24 cellular contexts compared by ENCODE assay signal in genomic region chr12:110893956-110894355, GRCh38. TPM values are rescaled to one million over a fixed set of nuclear protein-coding genes. Genes with fewer than 3 reads are reported as not detected.
DNase-seq lines count a peak whose midpoint lies in the region; ATAC-seq, FAIRE-seq and TF ChIP-seq lines count a peak whose summit lies in the region.
"Had no signal": no experiment of that assay in that cellular context is flagged by ENCODE, and none has a peak within 500 bp of the region (broad histone marks: within the 10 kb centered on the region; RNA-seq: fewer than 3 reads in every experiment).

No MANE protein-coding gene starts in this region.

- H3K79me2 ChIP-seq in GM23338 (replicated peaks; ENCODE audit: insufficient read depth) (no peaks in the 10 kb centered on the region), PC-9 (ENCODE audit: low read depth) (no peaks in the 10 kb centered on the region), H1 (ENCODE audit: control insufficient read depth in 1 of 2, insufficient read depth in 2 of 2, low read length in 2 of 2) (no peaks in the 10 kb centered on the region)

- TF ChIP-seq POLR2A in H1 (IDR thresholded peaks at IDR 0.05; ENCODE audit: control extremely low read depth in 1 of 2, low read depth in 2 of 2, low read length in 2 of 2) (no peak), spleen (IDR thresholded peaks at IDR 0.05) (no peak)

- H3K4me2 ChIP-seq in GM23338, result peak overlapping the region; percentile 69; the same call in 1 of the 2 replicates
- peak overlapping the region; percentile 21; the same call in 1 of the 2 replicates for H3K4me2 ChIP-seq in PC-9
- no peak overlapping the region for H3K4me2 ChIP-seq in H1 (ENCODE audit: insufficient read depth in 1 of 2, low read depth in 2 of 2, low read length in 2 of 2)

- no peak overlapping the region for H2BK12ac ChIP-seq in H1 (ENCODE audit: low read depth, low read length)

- DNase-seq in GM23338 (ENCODE audit: low spot score) (no peak), PC-9 (no peak), H1 (ENCODE audit: low read depth in 1 of 2, low spot score in 2 of 2) (no peak), spleen (peak; percentile 11), NCI-H1694 (lab: John Stamatoyannopoulos, UW) (no peak)
- DNase-seq in stimulated activated naive CD4-positive, alpha-beta T cell treated with Interleukin-2 at 50 U/mL for 16 hours (lab: John Stamatoyannopoulos, UW), result no peak
- DNase-seq: NCI-H510A had no signal

- H3K36me3 ChIP-seq in GM23338 (ENCODE audit: insufficient read depth) (no peaks in the 10 kb centered on the region), PC-9 (ENCODE audit: low read depth) (no peaks in the 10 kb centered on the region), H1 (ENCODE audit: control insufficient read depth in 2 of 4, insufficient read depth in 4 of 4, low read length in 3 of 4) (no peaks in the 10 kb centered on the region), spleen (no peaks in the 10 kb centered on the region)
- H3K36me3 ChIP-seq: pancreas, right atrium auricular region, thyroid gland had no signal

- H3K79me1 ChIP-seq in H1 (ENCODE audit: low read depth, low read length), result no peaks in the 10 kb centered on the region

- 95% methylated on average over 3 of the region's 3 CpGs; no CpG with 5 or more reads in 1 of the 2 experiments for WGBS in H1 (ENCODE audit: extremely low coverage in 1 of 2, insufficient coverage in 1 of 2, insufficient read length in 1 of 2, insufficient replicate concordance in 2 of 2, low coverage in 1 of 2, low lambda C conversion rate in 2 of 2, missing lambda C conversion rate in 1 of 2), 2 experiments
- 80 to 97% (median 87%) methylated on average over 3 of the region's 3 CpGs for WGBS in spleen, 5 donors

- no peak overlapping the region for H3K4me3 Mint-ChIP-seq in GM23338
- H3K4me3 Mint-ChIP-seq: activated B cell treated with CpG ODN at 0.5 μM for 24 hours; activated CD4-positive, alpha-beta memory T cell treated with anti-CD3 and anti-CD28 coated beads for 36 hours; central memory CD8-positive, alpha-beta T cell; natural killer cell treated with Interleukin-12 subunit alpha and Interleukin-12 subunit beta and Interleukin-15 and Interleukin-18, amount 100 ng/mL, for 72 hours had no signal

- CTCF ChIA-PET in PC-9 (lab: Charles Lee), result interaction anchor here (0.5 to 0.9 kb wide), 3 partner anchors 268 to 769 kb away, joined by 3 to 9 read pairs (median 4); no protein-coding TSS in a partner anchor
- CTCF ChIA-PET in H1 (lab: Charles Lee; ENCODE audit: partially characterized antibody), result interaction anchor here (0.7 to 5.6 kb wide), 42 partner anchors 9 to 441 kb away, joined by 3 to 45 read pairs (median 4); partner anchors contain the start of genes CUX2 and PPP1CC

- no peak overlapping the region for H4K91ac ChIP-seq in H1 (replicated peaks; ENCODE audit: insufficient read length, low read length)

- no peak overlapping the region for H3K14ac ChIP-seq in H1 (ENCODE audit: insufficient read length)

- H4K8ac ChIP-seq in H1 (ENCODE audit: extremely low read depth, insufficient read depth, low read length), result no peak overlapping the region

- no peak for TF ChIP-seq CTCF in GM23338 (conservative IDR thresholded peaks at IDR 0.05; ENCODE audit: low read depth in 2 of 2)
- TF ChIP-seq CTCF in PC-9 (conservative IDR thresholded peaks at IDR 0.05), result no peak
- TF ChIP-seq CTCF in H1 (IDR thresholded peaks at IDR 0.05; ENCODE audit: control extremely low read depth in 1 of 3, insufficient read depth in 1 of 3, low read depth in 1 of 3, low read length in 3 of 3), result no peak
- no peak for TF ChIP-seq CTCF in spleen (IDR thresholded peaks at IDR 0.05 in 8 of 11, conservative IDR thresholded peaks at IDR 0.05 in 3 of 11)

- no peaks in the 10 kb centered on the region for H3K23me2 ChIP-seq in H1 (ENCODE audit: low read depth, low read length)

- H3K4me1 ChIP-seq in GM23338 (ENCODE audit: insufficient read depth) (no peaks in the 10 kb centered on the region), PC-9 (replicated peaks; ENCODE audit: insufficient read depth) (peaks cover 21% of the 10 kb centered on the region), H1 (replicated peaks in 1 of 4; ENCODE audit: control insufficient read depth in 3 of 4, insufficient read depth in 4 of 4, low read length in 3 of 4) (peaks cover 0 to 3% (median under 1%) of the 10 kb centered on the region in 4 experiments; a peak in 3 of 7 replicates), spleen (peaks cover 5 to 11% (median 9%) of the 10 kb centered on the region in 6 donors)
- H3K4me1 ChIP-seq: pancreas had no signal

- no peaks in the 10 kb centered on the region for H3K9me3 ChIP-seq in PC-9 (ENCODE audit: insufficient read depth, low read depth)
- H3K9me3 ChIP-seq in H1 (ENCODE audit: insufficient read depth in 2 of 2, low read depth in 1 of 2, low read length in 1 of 2), result no peaks in the 10 kb centered on the region
- H3K9me3 ChIP-seq in spleen, result peaks cover 0 to 4% (median 2%) of the 10 kb centered on the region in 8 donors
- H3K9me3 ChIP-seq: pancreas, right atrium auricular region, thyroid gland had no signal

- H3K4me3 ChIP-seq in GM23338 (peak overlapping the region; percentile 42; the same call in 1 of the 2 replicates), PC-9 (no peak overlapping the region), H1 (ENCODE audit: extremely low read depth in 1 of 4, insufficient read depth in 2 of 4, low read depth in 3 of 4, low read length in 4 of 4) (no peak overlapping the region; a peak in 1 of 8 replicates), spleen (peak overlapping the region in 1 of 8 donors; percentile 52)
- H3K4me3 ChIP-seq: pancreas, right atrium auricular region, thyroid gland had no signal

- no peak overlapping the region for H3K18ac ChIP-seq in H1 (ENCODE audit: extremely low read depth, low read length)

- no peak overlapping the region for H2BK120ac ChIP-seq in H1 (replicated peaks; ENCODE audit: low read depth, low read length)

- H2BK20ac ChIP-seq in H1 (ENCODE audit: low read length), result 0 out of 2 replicates have a peak overlapping the region, but pooled peaks have one; percentile 56

- no peak overlapping the region for H3K27ac ChIP-seq in GM23338 (ENCODE audit: low read depth)
- no peak overlapping the region for H3K27ac ChIP-seq in PC-9
- no peak overlapping the region for H3K27ac ChIP-seq in H1 (ENCODE audit: low read depth, low read length)
- no peak overlapping the region for H3K27ac ChIP-seq in spleen
- H3K27ac ChIP-seq: pancreas, thyroid gland had no signal

- no peak overlapping the region for H2BK5ac ChIP-seq in H1 (ENCODE audit: low read depth, low read length)

- TF ChIP-seq RAD21 in H1 (IDR thresholded peaks at IDR 0.05 in 1 of 2, conservative IDR thresholded peaks at IDR 0.05 in 1 of 2; ENCODE audit: low read depth in 2 of 2, low read length in 2 of 2), result no peak

- ATAC-seq in GM23338 (no peak), HG03457 (IDR thresholded peaks at IDR 0.05; ENCODE audit: unreplicated experiment) (no peak)

- H4K20me1 ChIP-seq in GM23338 (replicated peaks; ENCODE audit: insufficient read depth) (no peaks in the 10 kb centered on the region), PC-9 (ENCODE audit: insufficient read depth) (no peaks in the 10 kb centered on the region), H1 (replicated peaks in 1 of 2; ENCODE audit: control insufficient read depth in 1 of 2, insufficient read depth in 2 of 2, low read length in 2 of 2) (no peaks in the 10 kb centered on the region)

- H3K27ac Mint-ChIP-seq in GM23338, result no peak overlapping the region
- H3K27ac Mint-ChIP-seq: activated B cell treated with CpG ODN at 0.5 μM for 24 hours; activated CD4-positive, alpha-beta memory T cell treated with anti-CD3 and anti-CD28 coated beads for 36 hours; activated naive CD8-positive, alpha-beta T cell treated with anti-CD3 and anti-CD28 coated beads for 36 hours; IgD-negative memory B cell; natural killer cell treated with Interleukin-12 subunit alpha and Interleukin-12 subunit beta and Interleukin-15 and Interleukin-18, amount 100 ng/mL, for 72 hours; stimulated activated naive CD8-positive, alpha-beta T cell treated with anti-CD3 and anti-CD28 coated beads, Interleukin-15, amount 100 ng/mL, for 72 hours had no signal

- BruUV-seq in PC-9 (replicated peaks; lab: Mats Ljungman, UMichigan), result no TSS peak

- POLR2A ChIA-PET in PC-9 (lab: Charles Lee; ENCODE audit: unreplicated experiment), result no interaction called here
- POLR2A ChIA-PET in H1 (lab: Charles Lee; ENCODE audit: partially characterized antibody), result interaction anchor here (0.6 to 5.2 kb wide), 4 partner anchors 15 to 43 kb away, joined by 3 to 24 read pairs (median 4); no protein-coding TSS in a partner anchor

- FAIRE-seq in H1 (lab: Jason Lieb, UNC), result no peak
- FAIRE-seq: pancreas had no signal

- no peak overlapping the region for H2BK15ac ChIP-seq in H1 (ENCODE audit: low read length)

- H4K5ac ChIP-seq in H1 (ENCODE audit: insufficient read length, low read depth, low read length), result no peak overlapping the region

- H3K4me1 Mint-ChIP-seq in GM23338, result peaks cover 3% of the 10 kb centered on the region

- H3F3A ChIP-seq in GM23338 (replicated peaks; ENCODE audit: low read depth) (peaks cover 7% of the 10 kb centered on the region; the same call in 1 of the 2 replicates), PC-9 (ENCODE audit: insufficient read depth, low read depth) (peaks cover 25% of the 10 kb centered on the region)

- no peaks in the 10 kb centered on the region for H3K9me3 Mint-ChIP-seq in GM23338
- H3K9me3 Mint-ChIP-seq: activated B cell treated with CpG ODN at 0.5 μM for 24 hours; activated CD4-positive, alpha-beta memory T cell treated with anti-CD3 and anti-CD28 coated beads for 36 hours; activated naive CD8-positive, alpha-beta T cell treated with anti-CD3 and anti-CD28 coated beads for 36 hours; central memory CD8-positive, alpha-beta T cell; IgD-negative memory B cell; natural killer cell treated with Interleukin-12 subunit alpha and Interleukin-12 subunit beta and Interleukin-15 and Interleukin-18, amount 100 ng/mL, for 72 hours; stimulated activated naive CD8-positive, alpha-beta T cell treated with anti-CD3 and anti-CD28 coated beads, Interleukin-15, amount 100 ng/mL, for 72 hours had no signal

- H3K9ac ChIP-seq in H1 (replicated peaks in 1 of 4; ENCODE audit: extremely low read depth in 1 of 4, low read depth in 3 of 4, low read length in 3 of 4), result no peak overlapping the region

- H2AFZ ChIP-seq in GM23338, result peak overlapping the region; percentile 47
- no peak overlapping the region for H2AFZ ChIP-seq in PC-9
- H2AFZ ChIP-seq in H1 (ENCODE audit: low read length), result no peak overlapping the region

- H2AK5ac ChIP-seq in H1 (ENCODE audit: low read depth, low read length), result no peak overlapping the region

- peaks cover 6% of the 10 kb centered on the region for H3K27me3 Mint-ChIP-seq in GM23338 (ENCODE audit: insufficient read depth, low read depth, poor library complexity)
- H3K27me3 Mint-ChIP-seq: activated B cell treated with CpG ODN at 0.5 μM for 24 hours had no signal

- no peaks in the 10 kb centered on the region for H3K9me2 ChIP-seq in GM23338 (ENCODE audit: insufficient read depth)
- no peaks in the 10 kb centered on the region for H3K9me2 ChIP-seq in PC-9 (ENCODE audit: insufficient read depth)

- no peaks in the 10 kb centered on the region for H3K27me3 ChIP-seq in GM23338 (ENCODE audit: insufficient read depth)
- peaks cover 3% of the 10 kb centered on the region; the same call in 1 of the 2 replicates for H3K27me3 ChIP-seq in PC-9 (ENCODE audit: insufficient read depth, low read depth)
- H3K27me3 ChIP-seq in H1 (replicated peaks in 1 of 4; ENCODE audit: control insufficient read depth in 3 of 4, extremely low read depth in 1 of 4, insufficient read depth in 3 of 4, low read length in 3 of 4), result no peaks in the 10 kb centered on the region
- peaks cover 0 to 12% (median 0%) of the 10 kb centered on the region in 7 donors for H3K27me3 ChIP-seq in spleen (replicated peaks in 1 of 7)
- H3K27me3 ChIP-seq: pancreas, right atrium auricular region, thyroid gland had no signal

- H3K4ac ChIP-seq in H1 (replicated peaks; ENCODE audit: insufficient read length, low read depth, low read length), result no peak overlapping the region

- TF ChIP-seq EP300 in H1 (IDR thresholded peaks at IDR 0.05; ENCODE audit: borderline replicate concordance in 1 of 2, low read depth in 2 of 2, low read length in 2 of 2), result no peak

- no peaks in the 10 kb centered on the region for H3K36me3 Mint-ChIP-seq in GM23338 (ENCODE audit: low read depth)
- H3K36me3 Mint-ChIP-seq: activated CD4-positive, alpha-beta memory T cell treated with anti-CD3 and anti-CD28 coated beads for 36 hours; activated naive CD8-positive, alpha-beta T cell treated with anti-CD3 and anti-CD28 coated beads for 36 hours; IgD-negative memory B cell; natural killer cell treated with Interleukin-12 subunit alpha and Interleukin-12 subunit beta and Interleukin-15 and Interleukin-18, amount 100 ng/mL, for 72 hours had no signal

- H3K23ac ChIP-seq in H1 (ENCODE audit: insufficient read length), result no peak overlapping the region

- H3K56ac ChIP-seq in H1 (replicated peaks; ENCODE audit: insufficient read length, low read depth, low read length), result no peak overlapping the region

- intact Hi-C loops in PC-9 (cut with micrococcal nuclease; ENCODE audit: unreplicated experiment) (loop anchor here (1.0 to 5.0 kb wide), 3 partner anchors 130 to 418 kb away; no protein-coding TSS in a partner anchor), spleen (cut with DNase I; ENCODE audit: low total_unique reads) (loop anchor here (5.0 kb wide), 1 partner anchor 423 kb away; no protein-coding TSS in a partner anchor)

RNA-seq across cellular contexts. Expression of gene MYL2, which starts 26.4 kb away (rescaled TPM):
- total RNA-seq in GM23338 (2014; rRNA removed; shearing (Covaris generic)), result not detected in 2 replicates
- polyA plus RNA-seq in GM23338 (2016; fragmentation: Nextera tagmentation; extraction: Ambion mirVana) (not detected in 2 replicates), H1 (2011; rRNA removed) (not detected in 2 replicates), spleen (1 to 10 TPM; 1.2 to 8.5 (median 1.3) TPM)
- total RNA-seq in PC-9 (2021) (not detected in 2 replicates), spleen (not detected)
- not detected in 2 replicates for total RNA-seq in H1 (2021; fragmentation: NEBNext Ultra II Directional; extraction: Animal tissue kit (Norgen Biotek cat#: 25700))
- not detected for polyA plus RNA-seq in H1 (2011; cell fraction: cytosol; rRNA removed)
- polyA plus RNA-seq in H1 (2011; cell fraction: nucleus; rRNA removed), result not detected
- not detected in 4 replicates for polyA plus RNA-seq in H1 (2012, experiment 1 of 2)
- not detected for polyA plus RNA-seq in H1 (2012, experiment 2 of 2)
- polyA plus RNA-seq in H1 (2013, experiment 1 of 2), result 0.26 TPM
- 0.18 TPM for polyA plus RNA-seq in H1 (2013, experiment 2 of 2)
- not detected in 2 replicates for polyA minus RNA-seq in H1 (2011; rRNA and poly(A)+ RNA removed)
- polyA minus RNA-seq in H1 (2011; cell fraction: cytosol; rRNA and poly(A)+ RNA removed), result not detected
- polyA minus RNA-seq in H1 (2011; cell fraction: nucleus; rRNA and poly(A)+ RNA removed), result not detected
- total RNA-seq: activated B cell treated with CpG ODN at 0.5 μM for 24 hours; activated CD4-positive, alpha-beta memory T cell treated with anti-CD3 and anti-CD28 coated beads for 36 hours; activated naive CD8-positive, alpha-beta T cell treated with anti-CD3 and anti-CD28 coated beads for 36 hours; fibroblast of lung; H4; MCF 10A; natural killer cell treated with Interleukin-12 subunit alpha and Interleukin-12 subunit beta and Interleukin-15 and Interleukin-18, amount 100 ng/mL, for 72 hours; RPMI7951; thyroid gland had no signal
- polyA plus RNA-seq: fibroblast of lung had no signal

RNA-seq across cellular contexts. Expression of gene CCDC63, which starts 47.2 kb away (rescaled TPM):
- total RNA-seq in GM23338 (2014; rRNA removed; shearing (Covaris generic)), result not detected in 2 replicates
- polyA plus RNA-seq in GM23338 (2016; fragmentation: Nextera tagmentation; extraction: Ambion mirVana) (1.8 and 1.9 TPM in 2 replicates), H1 (2011; rRNA removed) (0.42 TPM in 2 replicates), spleen (not detected)
- total RNA-seq in PC-9 (2021) (not detected in 2 replicates), spleen (not detected)
- total RNA-seq in H1 (2021; fragmentation: NEBNext Ultra II Directional; extraction: Animal tissue kit (Norgen Biotek cat#: 25700)), result 0.55 and 0.93 TPM in 2 replicates
- polyA plus RNA-seq in H1 (2011; cell fraction: cytosol; rRNA removed), result 0.59 TPM
- polyA plus RNA-seq in H1 (2011; cell fraction: nucleus; rRNA removed), result 0.94 TPM
- 0.93 to 1.1 TPM (median 0.97 TPM) in 4 replicates for polyA plus RNA-seq in H1 (2012, experiment 1 of 2)
- polyA plus RNA-seq in H1 (2012, experiment 2 of 2), result 0.10 TPM
- 0.51 TPM for polyA plus RNA-seq in H1 (2013, experiment 1 of 2)
- polyA plus RNA-seq in H1 (2013, experiment 2 of 2), result 0.29 TPM
- polyA minus RNA-seq in H1 (2011; rRNA and poly(A)+ RNA removed), result 0.09 and 0.12 TPM in 2 replicates
- polyA minus RNA-seq in H1 (2011; cell fraction: cytosol; rRNA and poly(A)+ RNA removed), result 1.2 TPM
- 0.90 TPM for polyA minus RNA-seq in H1 (2011; cell fraction: nucleus; rRNA and poly(A)+ RNA removed)
- total RNA-seq: activated B cell treated with CpG ODN at 0.5 μM for 24 hours; activated CD4-positive, alpha-beta memory T cell treated with anti-CD3 and anti-CD28 coated beads for 36 hours; activated naive CD8-positive, alpha-beta T cell treated with anti-CD3 and anti-CD28 coated beads for 36 hours; dermis blood vessel endothelial cell; fibroblast of lung; H4; left ventricle myocardium superior; MCF 10A; natural killer cell treated with Interleukin-12 subunit alpha and Interleukin-12 subunit beta and Interleukin-15 and Interleukin-18, amount 100 ng/mL, for 72 hours; pancreas; right atrium auricular region; RPMI7951; thyroid gland had no signal
- polyA plus RNA-seq: fibroblast of lung, IgD-negative memory B cell, pancreas had no signal

Comparison
In these comparisons a context has a peak if more than half of its experiments do, and no peak if none do; other contexts are left out.
1. H3K4me2 ChIP-seq: peak in GM23338 (single experiment) and PC-9 (single experiment); none in H1 (0 of 2).